Comparison of ENCODE assay signal across 33 cellular contexts in genomic region chr14:46782281-46782680, GRCh38.
"Had no signal": no experiment of that assay in that cellular context is flagged by ENCODE, and none has a peak within 500 bp of the region (broad histone marks: within the 10 kb centered on the region; RNA-seq: fewer than 3 reads in every experiment).

No MANE protein-coding gene starts in this region.

- H3K4me1 ChIP-seq: ascending aorta had no signal

- H3K4me3 ChIP-seq: ascending aorta, cardiac muscle cell had no signal

- FAIRE-seq: bronchial epithelial cell, TTC549 had no signal

- H3K36me3 ChIP-seq: ascending aorta, cardiac muscle cell, WERI-Rb-1 had no signal

- ATAC-seq: activated CD4-positive, alpha-beta T cell treated with anti-CD3 and anti-CD28 coated beads for 36 hours; activated CD4-positive, CD25-positive, alpha-beta regulatory T cell treated with anti-CD3 and anti-CD28 coated beads, Interleukin-2, amount 50 U/mL, for 24 hours; activated CD8-positive, alpha-beta memory T cell treated with anti-CD3 and anti-CD28 coated beads, Interleukin-2, amount 10 ng/mL, durations not matched to agents 7 days and 5 days; activated CD8-positive, alpha-beta T cell treated with anti-CD3 and anti-CD28 coated beads, Interleukin-2, amount 10 ng/mL, durations not matched to agents 7 days and 5 days; activated naive CD8-positive, alpha-beta T cell treated with anti-CD3 and anti-CD28 coated beads, Interleukin-2, amount 50 U/mL, for 24 hours; WTC11 had no signal

- H3K27ac ChIP-seq: ascending aorta, cardiac muscle cell, WERI-Rb-1 had no signal

- H3K27me3 ChIP-seq: ascending aorta, cardiac muscle cell had no signal

- DNase-seq: activated CD4-positive, alpha-beta memory T cell treated with anti-CD3 and anti-CD28 coated beads, Interleukin-2, amount 10 ng/mL, durations not matched to agents 7 days and 5 days; activated CD4-positive, alpha-beta T cell treated with anti-CD3 and anti-CD28 coated beads for 1 hour; activated CD4-positive, alpha-beta T cell treated with anti-CD3 and anti-CD28 coated beads for 36 hours; activated CD4-positive, alpha-beta T cell treated with anti-CD3 and anti-CD28 coated beads for 48 hours; activated CD4-positive, alpha-beta T cell treated with anti-CD3 and anti-CD28 coated beads, Interleukin-2, amount 10 ng/mL, durations not matched to agents 7 days and 5 days; activated CD4-positive, alpha-beta T cell treated with anti-CD3 and anti-CD28 coated beads, Interleukin-2, amount 50 U/mL, for 48 hours; activated CD4-positive, CD25-positive, alpha-beta regulatory T cell; activated CD8-positive, alpha-beta memory T cell treated with anti-CD3 and anti-CD28 coated beads for 24 hours; activated CD8-positive, alpha-beta memory T cell treated with anti-CD3 and anti-CD28 coated beads, Interleukin-2, amount 10 ng/mL, durations not matched to agents 7 days and 5 days; activated CD8-positive, alpha-beta memory T cell treated with anti-CD3 and anti-CD28 coated beads, Interleukin-2, amount 50 U/mL, for 48 hours; activated CD8-positive, alpha-beta T cell treated with anti-CD3 and anti-CD28 coated beads, Interleukin-2, amount 10 ng/mL, durations not matched to agents 7 days and 5 days; activated effector memory CD4-positive, alpha-beta T cell treated with Interleukin-2 at 50 U/mL for 16 hours; activated gamma-delta T cell; activated naive CD4-positive, alpha-beta T cell treated with anti-CD3 and anti-CD28 coated beads, Interleukin-2, amount 10 ng/mL, durations not matched to agents 7 days and 5 days; activated naive CD4-positive, alpha-beta T cell treated with Interleukin-2 at 50 U/mL for 16 hours; activated naive CD8-positive, alpha-beta T cell treated with anti-CD3 and anti-CD28 coated beads, Interleukin-2, amount 10 ng/mL, durations not matched to agents 7 days and 5 days; activated naive CD8-positive, alpha-beta T cell treated with anti-CD3 and anti-CD28 coated beads, Interleukin-2, amount 50 U/mL, for 24 hours; activated T-cell treated with anti-CD3 and anti-CD28 coated beads, Interleukin-2, amount 50 U/mL, for 24 hours; activated T-cell treated with anti-CD3 and anti-CD28 coated beads, Interleukin-2, amount 50 U/mL, for 48 hours; amygdala; anterior cingulate cortex; caudate nucleus; cerebellar nuclear complex; T-helper 1 cell; T-helper 2 cell; T-helper 9 cell; WERI-Rb-1 had no signal
